1 cellular context compared by ENCODE assay signal in genomic region chr15:73387507-73388255, GRCh38.
TF ChIP-seq lines count a peak whose summit lies in the region.

No MANE protein-coding gene starts in this region.

TF ChIP-seq in H1, 55 proteins besides CTCF, POLR2A, EP300 and RAD21 (continued from another document):
- TF ChIP-seq E2F6 (IDR thresholded peaks at IDR 0.05), result 0 out of 2 replicates have a peak, but pooled peaks have one; percentile 63
- peak; percentile 87 for TF ChIP-seq CEBPB (IDR thresholded peaks at IDR 0.05; ENCODE audit: low read depth, low read length)
- 0 out of 2 replicates have a peak, but pooled peaks have one; percentile 28 for TF ChIP-seq KDM1A (IDR thresholded peaks at IDR 0.05; ENCODE audit: borderline replicate concordance, low read length)
